Comparison of ENCODE assay signal across 1 cellular context in the genomic region with DNA sequence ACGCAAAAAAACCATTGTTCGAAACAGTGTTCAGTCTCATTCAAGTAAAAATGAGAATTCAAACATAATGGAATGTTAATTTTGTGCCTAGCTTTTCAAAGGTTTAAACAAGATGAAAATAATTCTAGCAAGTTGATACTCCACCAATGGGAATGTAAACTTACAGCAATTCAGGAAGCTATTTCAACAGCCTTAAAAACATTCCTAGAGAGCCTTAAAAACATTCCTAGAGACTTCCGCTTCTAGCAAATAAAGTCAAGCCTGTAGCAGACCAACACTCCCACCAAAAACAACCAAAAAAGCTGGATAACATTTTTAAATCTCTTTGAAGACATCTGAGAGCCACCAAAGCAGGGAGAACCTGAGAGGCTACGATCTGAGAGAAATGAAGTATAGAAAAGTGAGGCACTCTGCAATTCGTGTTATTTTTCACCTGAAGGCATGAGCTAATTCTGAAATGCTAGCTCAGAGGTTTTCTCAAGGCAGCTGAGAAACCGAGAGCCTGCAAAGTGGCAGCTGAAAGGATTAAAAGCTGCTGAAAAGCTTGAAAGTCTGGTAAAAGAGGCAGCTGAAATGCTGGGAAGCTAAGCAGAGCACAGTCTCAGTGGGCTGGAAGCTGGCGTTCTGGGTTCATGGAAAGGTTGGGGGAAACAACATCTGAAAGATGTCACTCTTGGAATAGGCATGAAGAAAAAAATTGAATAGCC.
TF ChIP-seq lines count a peak whose summit lies in the region.

No MANE protein-coding gene starts in this region.

TF ChIP-seq in HepG2, 621 proteins besides CTCF, POLR2A, EP300 and RAD21:
- TF ChIP-seq BCL6 (CRISPR knock-in tag; IDR thresholded peaks at IDR 0.05) (0 out of 2 replicates have a peak, but pooled peaks have one; percentile 27), RBM39 (IDR thresholded peaks at IDR 0.05; ENCODE audit: low read depth, low read length, poor library complexity, severe bottlenecking) (no peak)
